8 cellular contexts compared by ENCODE assay signal in genomic region chr1:29235955-29236742, GRCh38. TPM values are rescaled to one million over a fixed set of nuclear protein-coding genes. Genes with fewer than 3 reads are reported as not detected.
DNase-seq lines count a peak whose midpoint lies in the region; ATAC-seq and TF ChIP-seq lines count a peak whose summit lies in the region.

Gene PTPRU (plus strand): TSS chr1:29236522. CDS start chr1:29236645, 123 bp downstream.

- H3K4me3 ChIP-seq in HFF-Myc (replicated peaks; ENCODE audit: low read depth, low read length) (peak within 1 kb of the TSS; percentile 91), cardiac fibroblast (replicated peaks in 1 of 2; ENCODE audit: low read depth in 2 of 2, low read length in 2 of 2) (peak within 1 kb of the TSS; percentile 66 to 71)

- TF ChIP-seq CTCF in HFF-Myc (IDR thresholded peaks at IDR 0.05; ENCODE audit: low read depth, low read length, missing control alignments) (peak; percentile 28), activated B cell treated with CpG ODN at 0.5 μM for 24 hours (IDR thresholded peaks at IDR 0.05) (no peak), cardiac fibroblast (IDR thresholded peaks at IDR 0.05; ENCODE audit: low read depth, low read length) (no peak)

- no peaks in the 10 kb centered on the region for H3K36me3 Mint-ChIP-seq in activated B cell treated with CpG ODN at 0.5 μM for 24 hours (ENCODE audit: low read depth)

- peak within 1 kb of the TSS; percentile 22 for H3K27ac Mint-ChIP-seq in activated B cell treated with CpG ODN at 0.5 μM for 24 hours

- POLR2A ChIA-PET in activated B cell treated with CpG ODN at 0.5 μM for 24 hours (lab: Charles Lee): interaction anchor here (0.5 to 0.6 kb wide), 2 partner anchors 598 to 1573 kb away, joined by 3 read pairs; no protein-coding TSS in a partner anchor

- ATAC-seq in activated B cell treated with CpG ODN at 0.5 μM for 24 hours (ENCODE audit: low read depth): peak; percentile 95
- ATAC-seq in GM19328 (IDR thresholded peaks at IDR 0.05; ENCODE audit: unreplicated experiment): no peak

- CTCF ChIA-PET in activated B cell treated with CpG ODN at 0.5 μM for 24 hours (lab: Charles Lee): interaction anchor here (0.6 to 1.1 kb wide), 6 partner anchors 1145 to 1693 kb away, joined by 3 to 20 read pairs (median 4); no protein-coding TSS in a partner anchor

- H3K4me3 Mint-ChIP-seq in activated B cell treated with CpG ODN at 0.5 μM for 24 hours: peak within 1 kb of the TSS; percentile 84

- DNase-seq in ELR (ENCODE audit: low read depth) (peak; percentile 79), HFF-Myc (ENCODE audit: extremely low read depth, low read depth) (no peak), NCI-H1694 (lab: John Stamatoyannopoulos, UW) (peak; percentile 13), activated B cell treated with CpG ODN at 0.5 μM for 24 hours (peak; percentile 93), cardiac fibroblast (ENCODE audit: low read depth in 2 of 2) (peak; percentile 58 to 78), islet precursor cell (peak; percentile 82)
- peak; percentile 63 to 83 (median 79) for DNase-seq in stimulated activated CD4-positive, alpha-beta T cell treated with anti-CD3 and anti-CD28 coated beads, Interleukin-12 subunit alpha, Interleukin-12 subunit beta, amount 100 ng/mL, for 48 hours (ENCODE audit: low read depth in 2 of 3, low spot score in 1 of 3)

- intact Hi-C loops in activated B cell treated with CpG ODN at 0.5 μM for 24 hours (cut with micrococcal nuclease): loop anchor here (1.0 to 10.0 kb wide), 6 partner anchors 999 to 1679 kb away; no protein-coding TSS in a partner anchor

- H3K27me3 Mint-ChIP-seq in activated B cell treated with CpG ODN at 0.5 μM for 24 hours: peaks cover 41% of the 10 kb centered on the region

- no peaks in the 10 kb centered on the region for H3K9me3 Mint-ChIP-seq in activated B cell treated with CpG ODN at 0.5 μM for 24 hours

- H3K4me1 Mint-ChIP-seq in activated B cell treated with CpG ODN at 0.5 μM for 24 hours: peaks cover 22% of the 10 kb centered on the region

RNA-seq across cellular contexts. Expression of gene PTPRU, which starts in this region (rescaled TPM):
- 0.24 TPM in 1 of 2 replicates, not detected in the other for total RNA-seq in activated B cell treated with CpG ODN at 0.5 μM for 24 hours

Comparison
In these comparisons a context has a peak if more than half of its experiments do, and no peak if none do; other contexts are left out.
1. Peak in DNase-seq and ATAC-seq in activated B cell treated with CpG ODN at 0.5 μM for 24 hours; RNA of the gene not detected or under 1 TPM.